In the genomic region with DNA sequence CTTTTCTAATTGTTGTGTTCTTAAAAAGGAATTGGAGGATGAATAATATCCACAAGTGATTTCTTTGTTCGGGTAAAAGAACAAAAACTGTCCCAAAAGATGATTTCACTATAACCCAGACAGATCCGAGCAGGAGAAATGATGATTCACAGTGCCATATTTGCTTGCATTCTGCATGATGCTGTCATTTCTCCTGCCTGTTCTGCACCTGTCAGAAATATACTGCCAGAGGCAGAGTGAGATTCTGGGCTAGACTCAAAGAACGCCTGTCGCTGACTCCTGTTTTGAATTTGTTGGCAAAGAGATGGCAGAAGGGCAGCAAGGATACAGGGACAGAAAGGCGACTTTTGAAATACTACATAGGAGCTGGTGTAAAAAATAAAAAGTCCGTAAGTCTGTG, we compare ENCODE assay signal across 19 cellular contexts. TPM values are rescaled to one million over a fixed set of nuclear protein-coding genes. Genes with fewer than 3 reads are reported as not detected.
DNase-seq lines count a peak whose midpoint lies in the region; ATAC-seq, FAIRE-seq and TF ChIP-seq lines count a peak whose summit lies in the region.
"Had no signal": no experiment of that assay in that cellular context is flagged by ENCODE, and none has a peak within 500 bp of the region (broad histone marks: within the 10 kb centered on the region; RNA-seq: fewer than 3 reads in every experiment).

No MANE protein-coding gene starts in this region.

- no peaks in the 10 kb centered on the region for H3K27me3 ChIP-seq in bronchial epithelial cell (ENCODE audit: control insufficient read depth, insufficient read depth, low read length)

- no peak for FAIRE-seq in bronchial epithelial cell (lab: Jason Lieb, UNC)
- FAIRE-seq: D721Med had no signal

- no peaks in the 10 kb centered on the region for H3K9me3 Mint-ChIP-seq in nephron
- H3K9me3 Mint-ChIP-seq: CD8-positive, alpha-beta T cell; IgD-negative memory B cell had no signal

- H3K4me3 ChIP-seq in bronchial epithelial cell (ENCODE audit: low read depth, low read length) = no peak overlapping the region
- H3K4me3 ChIP-seq: HAP-1 had no signal

- no peaks in the 10 kb centered on the region for H3K36me3 Mint-ChIP-seq in nephron (ENCODE audit: low read depth)
- H3K36me3 Mint-ChIP-seq: CD8-positive, alpha-beta T cell; IgD-negative memory B cell had no signal

- peak overlapping the region in 1 of 3 experiments; percentile 54 for H3K4me3 Mint-ChIP-seq in nephron
- H3K4me3 Mint-ChIP-seq: CD8-positive, alpha-beta T cell; IgD-negative memory B cell had no signal

- no peaks in the 10 kb centered on the region for H3K27me3 Mint-ChIP-seq in nephron (ENCODE audit: low read depth)

- peak overlapping the region; percentile 81 to 90 (median 87) for H3K27ac Mint-ChIP-seq in nephron
- H3K27ac Mint-ChIP-seq: CD8-positive, alpha-beta T cell; IgD-negative memory B cell had no signal

- ATAC-seq in HG03039 (IDR thresholded peaks at IDR 0.05; ENCODE audit: unreplicated experiment) (no peak), HG03280 (IDR thresholded peaks at IDR 0.05; ENCODE audit: unreplicated experiment) (no peak)
- ATAC-seq: CD8-positive, alpha-beta T cell; PC-3 had no signal

- no peaks in the 10 kb centered on the region for H3K36me3 ChIP-seq in bronchial epithelial cell (ENCODE audit: control insufficient read depth, insufficient read depth, low read length)
- H3K36me3 ChIP-seq: HAP-1 had no signal

- peak; percentile 4 for DNase-seq in GM03348 (ENCODE audit: low spot score)
- peak; percentile 53 for DNase-seq in NCI-H1694 treated with DMSO at 0.1 percent for 48 hours (lab: John Stamatoyannopoulos, UW)
- DNase-seq in bronchial epithelial cell (ENCODE audit: low read depth) = peak; percentile 4
- no peak for DNase-seq in kidney glomerular epithelial cell (lab: John Stamatoyannopoulos, UW)
- DNase-seq in stimulated activated CD4-positive, alpha-beta T cell treated with anti-CD3 and anti-CD28 coated beads, Interleukin-4, amount 100 ng/mL, for 4 hours = no peak
- DNase-seq: CD8-positive, alpha-beta T cell; MV-4-11; NCI-H1417 treated with DMSO at 0.1 percent for 48 hours; NCI-H2081 treated with DMSO at 0.1 percent for 48 hours; NCI-H2227 treated with DMSO at 0.1 percent for 48 hours; NCI-H526 treated with DMSO at 0.1 percent for 48 hours; PC-3 had no signal

- no peak for TF ChIP-seq CTCF in bronchial epithelial cell (IDR thresholded peaks at IDR 0.05; ENCODE audit: insufficient read depth, low read length, severe bottlenecking)
- TF ChIP-seq CTCF in nephron (IDR thresholded peaks at IDR 0.05; ENCODE audit: unreplicated experiment in 3 of 3) = no peak

- H3K4me1 Mint-ChIP-seq in nephron = peaks cover 64% of the 10 kb centered on the region
- H3K4me1 Mint-ChIP-seq: IgD-negative memory B cell had no signal

RNA-seq across cellular contexts. Expression of gene SLC24A5, which starts 34.6 kb away (rescaled TPM):
- total RNA-seq in bronchial epithelial cell = not detected in 2 replicates
- total RNA-seq: CD8-positive, alpha-beta T cell; HT1080; PC-3 had no signal

Comparison
In these comparisons a context has a peak if more than half of its experiments do, and no peak if none do; other contexts are left out.
1. DNase-seq: peak in GM03348 (single experiment), NCI-H1694 treated with DMSO at 0.1 percent for 48 hours (single experiment) and bronchial epithelial cell (single experiment); none in kidney glomerular epithelial cell (single experiment) and stimulated activated CD4-positive, alpha-beta T cell treated with anti-CD3 and anti-CD28 coated beads, Interleukin-4, amount 100 ng/mL, for 4 hours (0 of 2).